In genomic region chr17:45307290-45308015, GRCh38 we compare ENCODE assay signal across 8 cellular contexts. TPM values are rescaled to one million over a fixed set of nuclear protein-coding genes. Genes with fewer than 3 reads are reported as not detected.
DNase-seq lines count a peak whose midpoint lies in the region; ATAC-seq, FAIRE-seq and TF ChIP-seq lines count a peak whose summit lies in the region.

No MANE protein-coding gene starts in this region.

- ATAC-seq in gastrocnemius medialis, result peak in 1 of 2 donors; percentile 15
- ATAC-seq in HG03439 (IDR thresholded peaks at IDR 0.05; ENCODE audit: unreplicated experiment), result no peak
- no peak for ATAC-seq in HG02870 (IDR thresholded peaks at IDR 0.05; ENCODE audit: unreplicated experiment)

- H3K79me2 ChIP-seq in mesendoderm (ENCODE audit: control insufficient read depth, insufficient read depth, low read length), result peaks cover 3% of the 10 kb centered on the region

- peak overlapping the region; percentile 97 for H3K27ac Mint-ChIP-seq in activated CD4-positive, alpha-beta memory T cell treated with anti-CD3 and anti-CD28 coated beads for 36 hours

- peaks cover 84% of the 10 kb centered on the region for H3K4me1 Mint-ChIP-seq in activated CD4-positive, alpha-beta memory T cell treated with anti-CD3 and anti-CD28 coated beads for 36 hours (ENCODE audit: low read depth)

- peak; percentile 83 for FAIRE-seq in GM12892 (lab: Jason Lieb, UNC)

- H3K27me3 Mint-ChIP-seq in activated CD4-positive, alpha-beta memory T cell treated with anti-CD3 and anti-CD28 coated beads for 36 hours, result no peaks in the 10 kb centered on the region

- H2BK15ac ChIP-seq in mesendoderm (replicated peaks; ENCODE audit: low read depth), result no peak overlapping the region

- WGBS in mesendoderm (ENCODE audit: extremely low coverage, insufficient coverage, low lambda C conversion rate), result no CpG with 5 or more reads among the region's 9 CpGs

- no peak overlapping the region for H3K56ac ChIP-seq in mesendoderm (ENCODE audit: low read length)

- no peak overlapping the region for H4K5ac ChIP-seq in mesendoderm (ENCODE audit: low read length)

- in situ Hi-C loops in gastrocnemius medialis (cut with MboI; ENCODE audit: low sequenced_read_pairs in 4 of 4), result no loop called here

- no peaks in the 10 kb centered on the region for H3K9me3 ChIP-seq in gastrocnemius medialis

- H3K9me3 Mint-ChIP-seq in activated CD4-positive, alpha-beta memory T cell treated with anti-CD3 and anti-CD28 coated beads for 36 hours, result no peaks in the 10 kb centered on the region

- H3K23ac ChIP-seq in mesendoderm (ENCODE audit: low read length), result no peak overlapping the region

- H3K9ac ChIP-seq in mesendoderm (ENCODE audit: low read length), result no peak overlapping the region

- no peak overlapping the region for H3K4ac ChIP-seq in mesendoderm (ENCODE audit: low read depth, low read length)

- no peak overlapping the region for H2BK120ac ChIP-seq in mesendoderm (ENCODE audit: low read depth, low read length)

- no peak overlapping the region for H2AK5ac ChIP-seq in mesendoderm (ENCODE audit: low read length)

- H2BK5ac ChIP-seq in mesendoderm (ENCODE audit: low read length), result no peak overlapping the region

- H4K8ac ChIP-seq in mesendoderm (ENCODE audit: low read depth, low read length), result no peak overlapping the region

- no peak for DNase-seq in GM12892 (ENCODE audit: insufficient read length)
- DNase-seq in KG1 (lab: John Stamatoyannopoulos, UW), result peak; percentile 40
- peak; percentile 80 for DNase-seq in activated CD4-positive, alpha-beta memory T cell treated with anti-CD3 and anti-CD28 coated beads for 36 hours
- peak; percentile 87 for DNase-seq in fibroblast of the conjunctiva (ENCODE audit: low read depth)
- peak in 1 of 2 donors; percentile 49 for DNase-seq in gastrocnemius medialis
- DNase-seq in mesendoderm, result no peak

- TF ChIP-seq POLR2A in GM12892 (IDR thresholded peaks at IDR 0.05; ENCODE audit: low read depth, low read length) (0 out of 2 replicates have a peak, but pooled peaks have one; percentile 21), gastrocnemius medialis (IDR thresholded peaks at IDR 0.05) (no peak)

- H3K27ac ChIP-seq in gastrocnemius medialis, result peak overlapping the region; percentile 88 to 98 (median 94)
- H3K27ac ChIP-seq in mesendoderm (ENCODE audit: low read depth, low read length), result no peak overlapping the region

- peak overlapping the region; percentile 53 for H3K4me3 Mint-ChIP-seq in activated CD4-positive, alpha-beta memory T cell treated with anti-CD3 and anti-CD28 coated beads for 36 hours

- H3K4me2 ChIP-seq in mesendoderm (ENCODE audit: low read length), result no peak overlapping the region

- H3K36me3 ChIP-seq in gastrocnemius medialis (no peaks in the 10 kb centered on the region), mesendoderm (ENCODE audit: control insufficient read depth, insufficient read depth, low read length) (no peaks in the 10 kb centered on the region)

- CTCF ChIA-PET in activated CD4-positive, alpha-beta memory T cell treated with anti-CD3 and anti-CD28 coated beads for 36 hours (lab: Charles Lee), result interaction anchor here (0.7 to 2.7 kb wide), 7 partner anchors 9 to 172 kb away, joined by 3 to 20 read pairs (median 4); partner anchors contain the start of genes ACBD4 and MAP3K14

- H3K4me1 ChIP-seq in gastrocnemius medialis (peaks cover 85 to 91% of the 10 kb centered on the region in 2 donors), mesendoderm (ENCODE audit: control insufficient read depth, low read depth, low read length) (no peaks in the 10 kb centered on the region)

- intact Hi-C loops in activated CD4-positive, alpha-beta memory T cell treated with anti-CD3 and anti-CD28 coated beads for 36 hours (cut with micrococcal nuclease), result loop anchor here (1.0 kb wide), 2 partner anchors 10 to 50 kb away; partner anchors contain the start of gene MAP3K14
- intact Hi-C loops in gastrocnemius medialis (cut with DNase I; ENCODE audit: low total_unique reads), result no loop called here

- H3K4me3 ChIP-seq in gastrocnemius medialis (peak overlapping the region in 1 of 4 donors; percentile 11), mesendoderm (ENCODE audit: low read length) (no peak overlapping the region)

- no peaks in the 10 kb centered on the region for H3K27me3 ChIP-seq in gastrocnemius medialis
- H3K27me3 ChIP-seq in mesendoderm (ENCODE audit: insufficient read depth, low read length, poor library complexity), result no peaks in the 10 kb centered on the region

- TF ChIP-seq CTCF in gastrocnemius medialis (IDR thresholded peaks at IDR 0.05 in 4 of 5, conservative IDR thresholded peaks at IDR 0.05 in 1 of 5), result no peak

- H3K36me3 Mint-ChIP-seq in activated CD4-positive, alpha-beta memory T cell treated with anti-CD3 and anti-CD28 coated beads for 36 hours, result peaks cover 69% of the 10 kb centered on the region

- peaks cover 12% of the 10 kb centered on the region for H3K79me1 ChIP-seq in mesendoderm (ENCODE audit: low read length)

- POLR2A ChIA-PET in activated CD4-positive, alpha-beta memory T cell treated with anti-CD3 and anti-CD28 coated beads for 36 hours (lab: Charles Lee), result interaction anchor here (0.6 to 4.0 kb wide), 10 partner anchors 9 to 159 kb away, joined by 3 to 41 read pairs (median 3); partner anchors contain the start of genes HEXIM1 and MAP3K14

- H3K18ac ChIP-seq in mesendoderm (ENCODE audit: low read length), result no peak overlapping the region

RNA-seq across cellular contexts. Expression of gene MAP3K14, which starts 9.4 kb away (rescaled TPM):
- polyA plus RNA-seq in GM12892 (2012; ENCODE audit: missing spikeins), result 13.9 TPM
- 10 to 100 TPM; 62.9 to 65.0 TPM for total RNA-seq in activated CD4-positive, alpha-beta memory T cell treated with anti-CD3 and anti-CD28 coated beads for 36 hours
- 10 to 100 TPM; 18.0 to 62.8 (median 34.0) TPM for total RNA-seq in gastrocnemius medialis
- polyA plus RNA-seq in mesendoderm (2013, experiment 1 of 2), result 1.6 TPM
- 2.0 TPM for polyA plus RNA-seq in mesendoderm (2013, experiment 2 of 2)

RNA-seq across cellular contexts. Expression of gene SPATA32, which starts 45.6 kb away (rescaled TPM):
- 0.74 TPM for polyA plus RNA-seq in GM12892 (2012; ENCODE audit: missing spikeins)
- under 1 TPM in 1 of 2 experiments, not detected in 1; 0.12 TPM for total RNA-seq in activated CD4-positive, alpha-beta memory T cell treated with anti-CD3 and anti-CD28 coated beads for 36 hours
- total RNA-seq in gastrocnemius medialis, result not detected
- not detected for polyA plus RNA-seq in mesendoderm (2013, experiment 1 of 2)
- not detected for polyA plus RNA-seq in mesendoderm (2013, experiment 2 of 2)

Comparison
In these comparisons a context has a peak if more than half of its experiments do, and no peak if none do; other contexts are left out.
1. DNase-seq: peak in KG1 (single experiment), activated CD4-positive, alpha-beta memory T cell treated with anti-CD3 and anti-CD28 coated beads for 36 hours (single experiment) and fibroblast of the conjunctiva (single experiment); none in GM12892 (single experiment) and mesendoderm (single experiment).